ENCODE assay signal across 31 cellular contexts in the genomic region with DNA sequence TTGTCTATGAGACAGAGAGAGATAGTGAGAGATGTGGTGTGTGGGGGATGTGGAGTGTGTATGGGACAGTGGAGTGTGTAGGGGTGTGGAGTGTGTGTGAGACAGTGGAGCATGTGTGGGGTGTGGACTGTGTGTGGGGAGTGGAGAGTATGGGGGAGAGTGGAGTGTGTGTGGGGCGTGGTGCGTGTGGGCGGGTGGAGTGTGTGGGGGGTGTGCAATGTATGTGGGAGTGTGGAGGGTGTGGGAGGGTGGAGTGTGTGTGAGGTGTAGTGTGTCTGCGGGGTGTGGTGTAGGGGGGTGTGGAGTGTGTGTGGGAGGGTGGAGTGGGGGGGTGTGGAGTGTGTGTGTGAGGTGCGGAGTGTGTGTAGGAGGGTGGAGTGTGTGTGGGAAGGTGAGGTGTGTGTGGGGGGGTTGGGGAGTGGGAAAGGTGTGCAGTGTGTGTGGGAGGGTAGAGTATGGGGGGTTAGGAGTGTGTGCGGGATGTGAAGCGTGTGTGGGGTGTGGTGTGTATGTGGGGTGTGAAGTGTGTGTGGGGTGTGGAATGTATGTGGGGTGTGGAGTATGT.
"Had no signal": no experiment of that assay in that cellular context is flagged by ENCODE, and none has a peak within 500 bp of the region (broad histone marks: within the 10 kb centered on the region; RNA-seq: fewer than 3 reads in every experiment).

No MANE protein-coding gene starts in this region.

- H3K9me3 Mint-ChIP-seq: activated CD4-positive, alpha-beta memory T cell treated with anti-CD3 and anti-CD28 coated beads for 36 hours; activated T-cell treated with anti-CD3 and anti-CD28 coated beads, Interleukin-2, amount 50 U/mL, for 4 hours had no signal

- DNase-seq: activated B cell treated with CpG ODN at 0.5 μM for 24 hours; activated CD4-positive, alpha-beta memory T cell treated with anti-CD3 and anti-CD28 coated beads for 36 hours; activated CD4-positive, alpha-beta T cell treated with anti-CD3 and anti-CD28 coated beads for 4 hours; activated CD4-positive, alpha-beta T cell treated with anti-CD3 and anti-CD28 coated beads, Interleukin-2, amount 50 U/mL, for 1 hour; activated CD4-positive, CD25-positive, alpha-beta regulatory T cell treated with anti-CD3 and anti-CD28 coated beads, Interleukin-2, amount 50 U/mL, for 72 hours; activated CD8-positive, alpha-beta memory T cell treated with anti-CD3 and anti-CD28 coated beads, Interleukin-2, amount 50 U/mL, for 4 hours; activated effector memory CD4-positive, alpha-beta T cell treated with anti-CD3 and anti-CD28 coated beads, Interleukin-2, amount 50 U/mL, for 16 hours; activated naive CD4-positive, alpha-beta T cell; activated naive CD4-positive, alpha-beta T cell treated with anti-CD3 and anti-CD28 coated beads, Interleukin-2, amount 50 U/mL, for 16 hours; activated naive CD8-positive, alpha-beta T cell treated with anti-CD3 and anti-CD28 coated beads for 36 hours; activated T-cell treated with anti-CD3 and anti-CD28 coated beads for 4 hours; activated T-cell treated with anti-CD3 and anti-CD28 coated beads, Interleukin-2, amount 50 U/mL, for 4 hours; amniotic stem cell; aorta; brain microvascular endothelial cell; central memory CD4-positive, alpha-beta T cell; NCI-H1105; NCI-H1417 treated with DMSO at 0.1 percent for 48 hours; NCI-H187 treated with DMSO at 0.1 percent for 48 hours; NCI-H2081; NCI-H226; NCI-H524 treated with DMSO at 0.1 percent for 48 hours; PC-3; Peyer's patch; RPMI8226; SIG-M5; SW 1271; T-helper 1 cell; T-helper 2 cell; T-helper 9 cell had no signal

- H3K36me3 Mint-ChIP-seq: activated CD4-positive, alpha-beta memory T cell treated with anti-CD3 and anti-CD28 coated beads for 36 hours; activated naive CD8-positive, alpha-beta T cell treated with anti-CD3 and anti-CD28 coated beads for 36 hours had no signal

- H3K4me3 ChIP-seq: Peyer's patch had no signal

- H3K9me3 ChIP-seq: Peyer's patch had no signal

- H3K36me3 ChIP-seq: brain microvascular endothelial cell, Peyer's patch had no signal

- H3K27me3 Mint-ChIP-seq: activated CD4-positive, alpha-beta memory T cell treated with anti-CD3 and anti-CD28 coated beads for 36 hours had no signal

- H3K4me1 ChIP-seq: Peyer's patch had no signal

- H3K4me3 Mint-ChIP-seq: activated B cell treated with CpG ODN at 0.5 μM for 24 hours; activated CD4-positive, alpha-beta memory T cell treated with anti-CD3 and anti-CD28 coated beads for 36 hours; activated naive CD8-positive, alpha-beta T cell treated with anti-CD3 and anti-CD28 coated beads for 36 hours; activated T-cell treated with anti-CD3 and anti-CD28 coated beads, Interleukin-2, amount 50 U/mL, for 4 hours had no signal

- H3K27ac Mint-ChIP-seq: activated B cell treated with CpG ODN at 0.5 μM for 24 hours; activated CD4-positive, alpha-beta memory T cell treated with anti-CD3 and anti-CD28 coated beads for 36 hours; activated naive CD8-positive, alpha-beta T cell treated with anti-CD3 and anti-CD28 coated beads for 36 hours had no signal

- H3K27me3 ChIP-seq: brain microvascular endothelial cell, Peyer's patch had no signal

- H3K4me1 Mint-ChIP-seq: activated B cell treated with CpG ODN at 0.5 μM for 24 hours; activated naive CD8-positive, alpha-beta T cell treated with anti-CD3 and anti-CD28 coated beads for 36 hours had no signal

- ATAC-seq: PC-3 had no signal

- H3K27ac ChIP-seq: brain microvascular endothelial cell, Peyer's patch, VCaP had no signal
